In the genomic region with DNA sequence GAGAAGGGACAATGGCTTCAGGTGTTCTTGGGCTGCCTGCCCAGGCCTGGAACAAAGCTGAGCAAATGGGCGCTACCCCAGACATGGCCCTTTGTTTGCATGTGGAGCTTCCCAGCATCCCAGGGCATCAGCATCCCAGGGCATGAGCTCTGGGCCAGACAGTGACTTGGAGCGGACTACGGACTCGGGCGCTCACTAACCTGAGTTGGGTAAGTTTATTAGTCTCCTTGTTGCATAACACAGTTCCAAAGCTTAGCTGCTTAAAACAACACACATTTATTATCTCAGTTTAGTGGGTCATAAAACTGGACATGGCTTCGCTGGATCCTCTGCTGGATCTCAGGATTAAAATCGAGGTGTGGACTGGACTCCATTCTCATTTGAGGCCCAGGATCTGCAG, we compare ENCODE assay signal across 30 cellular contexts. TPM values are rescaled to one million over a fixed set of nuclear protein-coding genes. Genes with fewer than 3 reads are reported as not detected.
"Had no signal": no experiment of that assay in that cellular context is flagged by ENCODE, and none has a peak within 500 bp of the region (broad histone marks: within the 10 kb centered on the region; RNA-seq: fewer than 3 reads in every experiment).

No MANE protein-coding gene starts in this region.

- ATAC-seq: activated CD4-positive, alpha-beta T cell treated with anti-CD3 and anti-CD28 coated beads for 36 hours; activated T-cell treated with anti-CD3 and anti-CD28 coated beads, Interleukin-2, amount 50 U/mL, for 72 hours; effector memory CD8-positive, alpha-beta T cell; foreskin keratinocyte; gastrocnemius medialis; heart right ventricle; T-helper 17 cell had no signal

- DNase-seq: activated CD4-positive, alpha-beta memory T cell treated with anti-CD3 and anti-CD28 coated beads for 36 hours; activated CD4-positive, alpha-beta T cell treated with anti-CD3 and anti-CD28 coated beads for 36 hours; activated CD4-positive, alpha-beta T cell treated with anti-CD3 and anti-CD28 coated beads, Interleukin-2, amount 10 ng/mL, durations not matched to agents 24 days and 14 days; activated CD4-positive, CD25-positive, alpha-beta regulatory T cell; activated CD4-positive, CD25-positive, alpha-beta regulatory T cell treated with anti-CD3 and anti-CD28 coated beads, Interleukin-2, amount 50 U/mL, for 72 hours; activated CD8-positive, alpha-beta memory T cell treated with anti-CD3 and anti-CD28 coated beads, Interleukin-2, amount 50 U/mL, for 48 hours; activated gamma-delta T cell; activated naive CD4-positive, alpha-beta T cell; activated naive CD4-positive, alpha-beta T cell treated with anti-CD3 and anti-CD28 coated beads, Interleukin-2, amount 10 ng/mL, durations not matched to agents 7 days and 5 days; activated T-cell treated with anti-CD3 and anti-CD28 coated beads for 4 hours; activated T-cell treated with anti-CD3 and anti-CD28 coated beads, Interleukin-2, amount 50 U/mL, for 24 hours; activated T-cell treated with anti-CD3 and anti-CD28 coated beads, Interleukin-2, amount 50 U/mL, for 72 hours; amniotic stem cell; anterior cingulate cortex; brain microvascular endothelial cell; dorsolateral prefrontal cortex; effector CD4-positive, alpha-beta T cell; effector memory CD8-positive, alpha-beta T cell; erythroblast; foreskin keratinocyte; gastrocnemius medialis; heart right ventricle; T-helper 1 cell; T-helper 17 cell; T1000 had no signal

RNA-seq across cellular contexts. Expression of a gene that starts 35.8 kb away (rescaled TPM):
- total RNA-seq: activated CD4-positive, alpha-beta memory T cell treated with anti-CD3 and anti-CD28 coated beads for 36 hours; activated CD4-positive, alpha-beta T cell treated with anti-CD3 and anti-CD28 coated beads for 36 hours; activated CD4-positive, alpha-beta T cell treated with anti-CD3 and anti-CD28 coated beads, Interleukin-2, amount 10 ng/mL, durations not matched to agents 24 days and 14 days; activated T-cell treated with anti-CD3 and anti-CD28 coated beads, Interleukin-2, amount 50 U/mL, for 72 hours; astrocyte; bronchial epithelial cell; cardiac septum; cerebellum; dorsolateral prefrontal cortex; foreskin keratinocyte; gastrocnemius medialis; heart right ventricle; T-helper 17 cell had no signal

RNA-seq across cellular contexts. Expression of a gene that starts 55.5 kb away (rescaled TPM):
- total RNA-seq: activated CD4-positive, alpha-beta memory T cell treated with anti-CD3 and anti-CD28 coated beads for 36 hours; activated CD4-positive, alpha-beta T cell treated with anti-CD3 and anti-CD28 coated beads for 36 hours; activated CD4-positive, alpha-beta T cell treated with anti-CD3 and anti-CD28 coated beads, Interleukin-2, amount 10 ng/mL, durations not matched to agents 24 days and 14 days; activated T-cell treated with anti-CD3 and anti-CD28 coated beads, Interleukin-2, amount 50 U/mL, for 72 hours; bronchial epithelial cell; cardiac septum; esophagus muscularis mucosa; foreskin keratinocyte; gastrocnemius medialis; heart right ventricle; T-helper 17 cell had no signal
